Comparison of ENCODE assay signal across 33 cellular contexts in the genomic region with DNA sequence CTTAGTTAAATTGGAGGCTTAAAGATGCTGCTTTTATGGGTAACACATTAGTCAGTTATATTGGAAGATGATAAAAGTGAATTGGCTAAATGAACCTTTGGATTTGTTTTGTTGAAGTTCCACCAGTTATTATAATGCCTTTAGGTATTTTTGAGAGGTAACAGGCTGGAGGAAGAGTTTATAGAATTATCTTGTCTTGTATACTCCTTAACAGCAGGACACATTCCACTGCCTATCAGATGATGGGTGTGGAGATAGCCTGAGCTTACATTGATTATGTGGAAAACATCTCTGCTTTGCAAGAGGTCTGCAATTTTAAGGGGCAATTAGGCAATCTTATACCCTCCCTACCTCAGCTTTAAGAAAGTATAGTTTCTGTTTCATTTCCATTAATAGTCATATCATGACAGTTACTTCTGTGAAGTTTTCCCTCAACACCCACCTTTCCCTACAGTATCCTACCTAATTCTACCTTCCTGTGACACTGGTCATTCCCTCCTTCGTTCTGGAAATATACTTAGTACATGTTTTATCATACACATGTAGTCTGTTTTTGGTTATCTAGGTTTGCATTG.
"Had no signal": no experiment of that assay in that cellular context is flagged by ENCODE, and none has a peak within 500 bp of the region (broad histone marks: within the 10 kb centered on the region; RNA-seq: fewer than 3 reads in every experiment).

No MANE protein-coding gene starts in this region.

- H3K36me3 Mint-ChIP-seq: activated CD4-positive, alpha-beta memory T cell treated with anti-CD3 and anti-CD28 coated beads for 36 hours; activated CD8-positive, alpha-beta memory T cell treated with anti-CD3 and anti-CD28 coated beads, Interleukin-2, amount 10 ng/mL, durations not matched to agents 7 days and 5 days; activated naive CD4-positive, alpha-beta T cell treated with anti-CD3 and anti-CD28 coated beads, Interleukin-2, amount 50 U/mL, for 24 hours; activated naive CD8-positive, alpha-beta T cell treated with anti-CD3 and anti-CD28 coated beads for 36 hours; brain had no signal

- H3K27me3 Mint-ChIP-seq: activated CD4-positive, alpha-beta memory T cell treated with anti-CD3 and anti-CD28 coated beads for 36 hours; activated CD4-positive, alpha-beta T cell treated with anti-CD3 and anti-CD28 coated beads, Interleukin-2, amount 10 ng/mL, durations not matched to agents 24 days and 14 days; activated CD8-positive, alpha-beta memory T cell treated with anti-CD3 and anti-CD28 coated beads, Interleukin-2, amount 10 ng/mL, durations not matched to agents 7 days and 5 days; activated naive CD4-positive, alpha-beta T cell treated with anti-CD3 and anti-CD28 coated beads, Interleukin-2, amount 50 U/mL, for 24 hours; activated naive CD8-positive, alpha-beta T cell treated with anti-CD3 and anti-CD28 coated beads, Interleukin-2, amount 50 U/mL, for 24 hours; brain; effector memory CD8-positive, alpha-beta T cell had no signal

- H3K27ac Mint-ChIP-seq: activated CD4-positive, alpha-beta memory T cell treated with anti-CD3 and anti-CD28 coated beads for 36 hours; activated CD4-positive, alpha-beta T cell treated with anti-CD3 and anti-CD28 coated beads for 36 hours; activated CD4-positive, alpha-beta T cell treated with anti-CD3 and anti-CD28 coated beads, Interleukin-2, amount 10 ng/mL, durations not matched to agents 24 days and 14 days; activated CD8-positive, alpha-beta memory T cell treated with anti-CD3 and anti-CD28 coated beads, Interleukin-2, amount 10 ng/mL, durations not matched to agents 7 days and 5 days; activated CD8-positive, alpha-beta T cell treated with anti-CD3 and anti-CD28 coated beads, Interleukin-2, amount 10 ng/mL, durations not matched to agents 7 days and 5 days; activated naive CD4-positive, alpha-beta T cell treated with anti-CD3 and anti-CD28 coated beads for 36 hours; activated naive CD4-positive, alpha-beta T cell treated with anti-CD3 and anti-CD28 coated beads, Interleukin-2, amount 50 U/mL, for 24 hours; activated naive CD8-positive, alpha-beta T cell treated with anti-CD3 and anti-CD28 coated beads for 36 hours; activated naive CD8-positive, alpha-beta T cell treated with anti-CD3 and anti-CD28 coated beads, Interleukin-2, amount 50 U/mL, for 24 hours; activated T-helper 1 cell treated with anti-CD3 and anti-CD28 coated beads, Interleukin-12 subunit alpha, Interleukin-12 subunit beta, Interleukin-2, Interleukin-4 antibody, amounts not matched to agents 30 ng/mL and 10 ng/mL and 1 ng/mL, durations not matched to agents 14 hours and 24 hours and 36 hours; activated T-helper 2 cell treated with anti-CD3 and anti-CD28 coated beads, Interferon-gamma antibody, Interleukin-2, Interleukin-4, amounts not matched to agents 10 μg/mL and 5 μg/mL and 100 μg/mL, durations not matched to agents 14 hours and 24 hours and 36 hours; effector memory CD8-positive, alpha-beta T cell; T-helper 17 cell; T-helper 2 cell treated with Interferon-gamma antibody and Interleukin-4, amounts not matched to agents 5 μg/mL and 100 μg/mL, for 36 hours had no signal

- H3K9me3 Mint-ChIP-seq: activated CD4-positive, alpha-beta memory T cell treated with anti-CD3 and anti-CD28 coated beads for 36 hours; activated CD4-positive, alpha-beta T cell treated with anti-CD3 and anti-CD28 coated beads, Interleukin-2, amount 10 ng/mL, durations not matched to agents 24 days and 14 days; activated naive CD4-positive, alpha-beta T cell treated with anti-CD3 and anti-CD28 coated beads, Interleukin-2, amount 50 U/mL, for 24 hours; activated naive CD8-positive, alpha-beta T cell treated with anti-CD3 and anti-CD28 coated beads, Interleukin-2, amount 50 U/mL, for 24 hours; activated T-helper 1 cell treated with anti-CD3 and anti-CD28 coated beads, Interleukin-12 subunit alpha, Interleukin-12 subunit beta, Interleukin-2, Interleukin-4 antibody, amounts not matched to agents 30 ng/mL and 10 ng/mL and 1 ng/mL, durations not matched to agents 14 hours and 24 hours and 36 hours; activated T-helper 2 cell treated with anti-CD3 and anti-CD28 coated beads, Interferon-gamma antibody, Interleukin-2, Interleukin-4, amounts not matched to agents 10 μg/mL and 5 μg/mL and 100 μg/mL, durations not matched to agents 14 hours and 24 hours and 36 hours; central memory CD8-positive, alpha-beta T cell; effector memory CD8-positive, alpha-beta T cell had no signal

- DNase-seq: activated CD4-positive, alpha-beta memory T cell treated with anti-CD3 and anti-CD28 coated beads for 36 hours; activated CD4-positive, alpha-beta T cell treated with anti-CD3 and anti-CD28 coated beads for 36 hours; activated CD4-positive, alpha-beta T cell treated with anti-CD3 and anti-CD28 coated beads, Interleukin-2, amount 10 ng/mL, durations not matched to agents 24 days and 14 days; activated CD4-positive, CD25-positive, alpha-beta regulatory T cell; activated CD4-positive, CD25-positive, alpha-beta regulatory T cell treated with anti-CD3 and anti-CD28 coated beads, Interleukin-2, amount 50 U/mL, for 72 hours; activated CD8-positive, alpha-beta memory T cell treated with anti-CD3 and anti-CD28 coated beads, Interleukin-2, amount 10 ng/mL, durations not matched to agents 7 days and 5 days; activated CD8-positive, alpha-beta memory T cell treated with anti-CD3 and anti-CD28 coated beads, Interleukin-2, amount 50 U/mL, for 4 hours; activated CD8-positive, alpha-beta T cell treated with anti-CD3 and anti-CD28 coated beads, Interleukin-2, amount 10 ng/mL, durations not matched to agents 7 days and 5 days; activated effector memory CD4-positive, alpha-beta T cell treated with anti-CD3 and anti-CD28 coated beads, Interleukin-2, amount 50 U/mL, for 16 hours; activated naive CD4-positive, alpha-beta T cell treated with anti-CD3 and anti-CD28 coated beads for 36 hours; activated naive CD8-positive, alpha-beta T cell treated with anti-CD3 and anti-CD28 coated beads for 36 hours; activated naive CD8-positive, alpha-beta T cell treated with anti-CD3 and anti-CD28 coated beads, Interleukin-2, amount 50 U/mL, for 24 hours; activated T-cell treated with anti-CD3 and anti-CD28 coated beads, Interleukin-2, amount 50 U/mL, for 1 hour; activated T-cell treated with anti-CD3 and anti-CD28 coated beads, Interleukin-2, amount 50 U/mL, for 48 hours; adrenal gland; cortex of kidney; dermis blood vessel endothelial cell; effector CD4-positive, alpha-beta T cell; effector memory CD8-positive, alpha-beta T cell; foreskin fibroblast; head of caudate nucleus; T-helper 1 cell; T-helper 17 cell; T1000 had no signal

- H3K4me1 ChIP-seq: adrenal gland, ascending aorta had no signal

- H3K36me3 ChIP-seq: adrenal gland, ascending aorta had no signal

- H3K4me3 ChIP-seq: adrenal gland, ascending aorta had no signal

- H3K4me3 Mint-ChIP-seq: activated CD4-positive, alpha-beta memory T cell treated with anti-CD3 and anti-CD28 coated beads for 36 hours; activated CD4-positive, alpha-beta T cell treated with anti-CD3 and anti-CD28 coated beads for 36 hours; activated CD4-positive, alpha-beta T cell treated with anti-CD3 and anti-CD28 coated beads, Interleukin-2, amount 10 ng/mL, durations not matched to agents 24 days and 14 days; activated CD8-positive, alpha-beta memory T cell treated with anti-CD3 and anti-CD28 coated beads, Interleukin-2, amount 10 ng/mL, durations not matched to agents 7 days and 5 days; activated CD8-positive, alpha-beta T cell treated with anti-CD3 and anti-CD28 coated beads, Interleukin-2, amount 10 ng/mL, durations not matched to agents 7 days and 5 days; activated naive CD4-positive, alpha-beta T cell treated with anti-CD3 and anti-CD28 coated beads for 36 hours; activated naive CD4-positive, alpha-beta T cell treated with anti-CD3 and anti-CD28 coated beads, Interleukin-2, amount 50 U/mL, for 24 hours; activated naive CD8-positive, alpha-beta T cell treated with anti-CD3 and anti-CD28 coated beads for 36 hours; activated naive CD8-positive, alpha-beta T cell treated with anti-CD3 and anti-CD28 coated beads, Interleukin-2, amount 50 U/mL, for 24 hours; activated T-helper 1 cell treated with anti-CD3 and anti-CD28 coated beads, Interleukin-12 subunit alpha, Interleukin-12 subunit beta, Interleukin-2, Interleukin-4 antibody, amounts not matched to agents 30 ng/mL and 10 ng/mL and 1 ng/mL, durations not matched to agents 14 hours and 24 hours and 36 hours; central memory CD8-positive, alpha-beta T cell; effector memory CD8-positive, alpha-beta T cell; T-helper 17 cell; T-helper 2 cell treated with Interferon-gamma antibody and Interleukin-4, amounts not matched to agents 5 μg/mL and 100 μg/mL, for 36 hours had no signal

- H3K27ac ChIP-seq: adrenal gland, ascending aorta, epithelial cell of prostate had no signal

- H3K4me1 Mint-ChIP-seq: activated CD4-positive, alpha-beta T cell treated with anti-CD3 and anti-CD28 coated beads for 36 hours; activated CD4-positive, alpha-beta T cell treated with anti-CD3 and anti-CD28 coated beads, Interleukin-2, amount 10 ng/mL, durations not matched to agents 24 days and 14 days; activated CD8-positive, alpha-beta memory T cell treated with anti-CD3 and anti-CD28 coated beads, Interleukin-2, amount 10 ng/mL, durations not matched to agents 7 days and 5 days; activated naive CD4-positive, alpha-beta T cell treated with anti-CD3 and anti-CD28 coated beads, Interleukin-2, amount 50 U/mL, for 24 hours; activated naive CD8-positive, alpha-beta T cell treated with anti-CD3 and anti-CD28 coated beads, Interleukin-2, amount 50 U/mL, for 24 hours; central memory CD8-positive, alpha-beta T cell; T-helper 17 cell had no signal

- H3K27me3 ChIP-seq: adrenal gland, ascending aorta had no signal

- H3K9me3 ChIP-seq: adrenal gland, ascending aorta had no signal

- ATAC-seq: activated CD4-positive, alpha-beta T cell treated with anti-CD3 and anti-CD28 coated beads for 36 hours; activated CD8-positive, alpha-beta memory T cell treated with anti-CD3 and anti-CD28 coated beads, Interleukin-2, amount 10 ng/mL, durations not matched to agents 7 days and 5 days; activated CD8-positive, alpha-beta T cell treated with anti-CD3 and anti-CD28 coated beads, Interleukin-2, amount 10 ng/mL, durations not matched to agents 7 days and 5 days; activated naive CD8-positive, alpha-beta T cell treated with anti-CD3 and anti-CD28 coated beads, Interleukin-2, amount 50 U/mL, for 24 hours; effector memory CD8-positive, alpha-beta T cell; esophagus mucosa; T-helper 17 cell had no signal
